ENCODE assay signal across 1 cellular context in the genomic region with DNA sequence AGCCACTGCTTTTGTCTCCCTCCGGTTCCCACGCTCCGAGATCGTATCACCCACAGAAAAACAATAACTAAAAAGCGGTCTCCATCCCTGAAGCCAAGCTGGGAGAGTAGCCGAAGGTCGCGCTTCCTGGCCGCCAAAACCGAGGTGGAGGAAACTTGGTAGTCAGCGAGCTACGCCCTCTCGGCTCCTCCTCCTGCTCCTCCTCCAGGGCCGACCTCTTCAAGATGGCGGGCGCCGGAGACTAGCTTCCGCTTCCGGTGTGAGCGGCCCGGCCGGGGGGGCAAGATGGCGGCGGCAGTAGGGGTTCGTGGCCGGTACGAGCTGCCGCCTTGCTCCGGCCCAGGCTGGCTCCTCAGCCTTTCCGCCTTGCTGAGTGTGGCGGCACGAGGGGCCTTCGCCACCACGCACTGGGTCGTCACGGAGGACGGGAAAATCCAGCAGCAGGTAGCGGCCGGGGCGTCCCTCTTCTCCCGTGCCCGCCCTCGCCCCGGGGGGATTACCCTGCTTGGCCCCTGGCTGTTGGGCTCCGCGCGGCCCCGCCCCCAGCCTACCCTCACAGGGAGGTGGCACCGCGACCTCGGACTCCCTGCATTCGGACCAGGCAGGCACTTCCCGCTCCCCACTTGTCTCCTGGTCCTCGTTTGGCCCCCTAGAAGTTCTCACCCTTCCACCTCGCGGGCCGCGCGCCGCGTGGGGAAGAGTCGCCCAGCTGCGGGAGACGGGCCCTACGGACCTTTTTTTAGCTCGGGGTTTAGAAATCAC.
TF ChIP-seq lines count a peak whose summit lies in the region.

A gene with protein sequence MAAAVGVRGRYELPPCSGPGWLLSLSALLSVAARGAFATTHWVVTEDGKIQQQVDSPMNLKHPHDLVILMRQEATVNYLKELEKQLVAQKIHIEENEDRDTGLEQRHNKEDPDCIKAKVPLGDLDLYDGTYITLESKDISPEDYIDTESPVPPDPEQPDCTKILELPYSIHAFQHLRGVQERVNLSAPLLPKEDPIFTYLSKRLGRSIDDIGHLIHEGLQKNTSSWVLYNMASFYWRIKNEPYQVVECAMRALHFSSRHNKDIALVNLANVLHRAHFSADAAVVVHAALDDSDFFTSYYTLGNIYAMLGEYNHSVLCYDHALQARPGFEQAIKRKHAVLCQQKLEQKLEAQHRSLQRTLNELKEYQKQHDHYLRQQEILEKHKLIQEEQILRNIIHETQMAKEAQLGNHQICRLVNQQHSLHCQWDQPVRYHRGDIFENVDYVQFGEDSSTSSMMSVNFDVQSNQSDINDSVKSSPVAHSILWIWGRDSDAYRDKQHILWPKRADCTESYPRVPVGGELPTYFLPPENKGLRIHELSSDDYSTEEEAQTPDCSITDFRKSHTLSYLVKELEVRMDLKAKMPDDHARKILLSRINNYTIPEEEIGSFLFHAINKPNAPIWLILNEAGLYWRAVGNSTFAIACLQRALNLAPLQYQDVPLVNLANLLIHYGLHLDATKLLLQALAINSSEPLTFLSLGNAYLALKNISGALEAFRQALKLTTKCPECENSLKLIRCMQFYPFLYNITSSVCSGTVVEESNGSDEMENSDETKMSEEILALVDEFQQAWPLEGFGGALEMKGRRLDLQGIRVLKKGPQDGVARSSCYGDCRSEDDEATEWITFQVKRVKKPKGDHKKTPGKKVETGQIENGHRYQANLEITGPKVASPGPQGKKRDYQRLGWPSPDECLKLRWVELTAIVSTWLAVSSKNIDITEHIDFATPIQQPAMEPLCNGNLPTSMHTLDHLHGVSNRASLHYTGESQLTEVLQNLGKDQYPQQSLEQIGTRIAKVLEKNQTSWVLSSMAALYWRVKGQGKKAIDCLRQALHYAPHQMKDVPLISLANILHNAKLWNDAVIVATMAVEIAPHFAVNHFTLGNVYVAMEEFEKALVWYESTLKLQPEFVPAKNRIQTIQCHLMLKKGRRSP (plus strand): TSS at position 251 of the 762 bp plus-strand sequence. CDS start 35 bp downstream, at position 286.

TF ChIP-seq in HepG2, 621 proteins besides CTCF, POLR2A, EP300 and RAD21 (continued from another document and continues in another):
- TF ChIP-seq, protein P1, sequence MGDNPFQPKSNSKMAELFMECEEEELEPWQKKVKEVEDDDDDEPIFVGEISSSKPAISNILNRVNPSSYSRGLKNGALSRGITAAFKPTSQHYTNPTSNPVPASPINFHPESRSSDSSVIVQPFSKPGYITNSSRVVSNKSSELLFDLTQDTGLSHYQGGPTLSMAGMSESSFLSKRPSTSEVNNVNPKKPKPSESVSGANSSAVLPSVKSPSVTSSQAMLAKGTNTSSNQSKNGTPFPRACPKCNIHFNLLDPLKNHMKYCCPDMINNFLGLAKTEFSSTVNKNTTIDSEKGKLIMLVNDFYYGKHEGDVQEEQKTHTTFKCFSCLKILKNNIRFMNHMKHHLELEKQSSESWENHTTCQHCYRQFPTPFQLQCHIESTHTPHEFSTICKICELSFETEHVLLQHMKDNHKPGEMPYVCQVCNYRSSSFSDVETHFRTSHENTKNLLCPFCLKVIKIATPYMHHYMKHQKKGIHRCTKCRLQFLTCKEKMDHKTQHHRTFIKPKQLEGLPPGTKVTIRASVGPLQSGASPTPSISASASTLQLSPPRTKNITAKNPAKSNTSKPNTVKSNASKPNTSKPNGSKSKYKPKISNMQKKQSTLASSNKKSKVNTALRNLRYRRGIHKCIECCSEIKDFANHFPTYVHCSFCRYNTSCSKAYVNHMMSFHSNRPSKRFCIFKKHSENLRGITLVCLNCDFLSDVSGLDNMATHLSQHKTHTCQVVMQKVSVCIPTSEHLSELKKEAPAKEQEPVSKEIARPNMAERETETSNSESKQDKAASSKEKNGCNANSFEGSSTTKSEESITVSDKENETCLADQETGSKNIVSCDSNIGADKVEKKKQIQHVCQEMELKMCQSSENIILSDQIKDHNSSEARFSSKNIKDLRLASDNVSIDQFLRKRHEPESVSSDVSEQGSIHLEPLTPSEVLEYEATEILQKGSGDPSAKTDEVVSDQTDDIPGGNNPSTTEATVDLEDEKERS (CRISPR knock-in tag; IDR thresholded peaks at IDR 0.05), result peak; percentile 76
- TF ChIP-seq POLR2AphosphoS2 (IDR thresholded peaks at IDR 0.05; ENCODE audit: low read depth, low read length) (peak; percentile 82; the same call in 1 of the 2 replicates), ZBTB7B (CRISPR knock-in tag; IDR thresholded peaks at IDR 0.05) (peak; percentile 90), NR2F1 (CRISPR knock-in tag; IDR thresholded peaks at IDR 0.05) (0 out of 4 replicates have a peak, but pooled peaks of 1 of the 2 experiments have one; percentile 23), MIXL1 (CRISPR knock-in tag; IDR thresholded peaks at IDR 0.05) (no peak), HOXA7 (CRISPR knock-in tag; IDR thresholded peaks at IDR 0.05) (0 out of 2 replicates have a peak, but pooled peaks have one; percentile 41), ZNF720 (CRISPR knock-in tag; IDR thresholded peaks at IDR 0.05) (no peak), REL (CRISPR knock-in tag; conservative IDR thresholded peaks at IDR 0.05) (peak; percentile 87; the same call in 1 of the 2 replicates), PHF20 (CRISPR knock-in tag; IDR thresholded peaks at IDR 0.05) (peak; percentile 92), ZNF180 (CRISPR knock-in tag; IDR thresholded peaks at IDR 0.05; ENCODE audit: borderline replicate concordance, low read depth) (peak; percentile 51; the same call in 1 of the 2 replicates), PHF8 (CRISPR knock-in tag; IDR thresholded peaks at IDR 0.05) (peak; percentile 99), NBN (conservative IDR thresholded peaks at IDR 0.05) (no peak), MTA1 (CRISPR knock-in tag; IDR thresholded peaks at IDR 0.05; ENCODE audit: borderline replicate concordance) (peak; percentile 85; the same call in 1 of the 2 replicates), MIER2 (CRISPR knock-in tag; IDR thresholded peaks at IDR 0.05) (no peak; the same call in 1 of the 2 replicates), RFXAP (CRISPR knock-in tag; IDR thresholded peaks at IDR 0.05; ENCODE audit: borderline replicate concordance) (no peak; the same call in 1 of the 2 replicates), ZNF605 (CRISPR knock-in tag; IDR thresholded peaks at IDR 0.05) (no peak; the same call in none of the 2 replicates), CHCHD3 (CRISPR knock-in tag; IDR thresholded peaks at IDR 0.05) (0 out of 2 replicates have a peak, but pooled peaks have one; percentile 75), ZNF891 (CRISPR knock-in tag; IDR thresholded peaks at IDR 0.05) (peak; percentile 82), GATA4 (IDR thresholded peaks at IDR 0.05; ENCODE audit: borderline replicate concordance, low read depth) (peak; percentile 35; the same call in 1 of the 2 replicates), ZFP36L1 (CRISPR knock-in tag; IDR thresholded peaks at IDR 0.05) (peak; percentile 72; the same call in 1 of the 2 replicates), KLF16 (CRISPR knock-in tag; IDR thresholded peaks at IDR 0.05) (peak in 1 of 2 experiments; percentile 87; a peak in 2 of 4 replicates)
- TF ChIP-seq, protein P2, sequence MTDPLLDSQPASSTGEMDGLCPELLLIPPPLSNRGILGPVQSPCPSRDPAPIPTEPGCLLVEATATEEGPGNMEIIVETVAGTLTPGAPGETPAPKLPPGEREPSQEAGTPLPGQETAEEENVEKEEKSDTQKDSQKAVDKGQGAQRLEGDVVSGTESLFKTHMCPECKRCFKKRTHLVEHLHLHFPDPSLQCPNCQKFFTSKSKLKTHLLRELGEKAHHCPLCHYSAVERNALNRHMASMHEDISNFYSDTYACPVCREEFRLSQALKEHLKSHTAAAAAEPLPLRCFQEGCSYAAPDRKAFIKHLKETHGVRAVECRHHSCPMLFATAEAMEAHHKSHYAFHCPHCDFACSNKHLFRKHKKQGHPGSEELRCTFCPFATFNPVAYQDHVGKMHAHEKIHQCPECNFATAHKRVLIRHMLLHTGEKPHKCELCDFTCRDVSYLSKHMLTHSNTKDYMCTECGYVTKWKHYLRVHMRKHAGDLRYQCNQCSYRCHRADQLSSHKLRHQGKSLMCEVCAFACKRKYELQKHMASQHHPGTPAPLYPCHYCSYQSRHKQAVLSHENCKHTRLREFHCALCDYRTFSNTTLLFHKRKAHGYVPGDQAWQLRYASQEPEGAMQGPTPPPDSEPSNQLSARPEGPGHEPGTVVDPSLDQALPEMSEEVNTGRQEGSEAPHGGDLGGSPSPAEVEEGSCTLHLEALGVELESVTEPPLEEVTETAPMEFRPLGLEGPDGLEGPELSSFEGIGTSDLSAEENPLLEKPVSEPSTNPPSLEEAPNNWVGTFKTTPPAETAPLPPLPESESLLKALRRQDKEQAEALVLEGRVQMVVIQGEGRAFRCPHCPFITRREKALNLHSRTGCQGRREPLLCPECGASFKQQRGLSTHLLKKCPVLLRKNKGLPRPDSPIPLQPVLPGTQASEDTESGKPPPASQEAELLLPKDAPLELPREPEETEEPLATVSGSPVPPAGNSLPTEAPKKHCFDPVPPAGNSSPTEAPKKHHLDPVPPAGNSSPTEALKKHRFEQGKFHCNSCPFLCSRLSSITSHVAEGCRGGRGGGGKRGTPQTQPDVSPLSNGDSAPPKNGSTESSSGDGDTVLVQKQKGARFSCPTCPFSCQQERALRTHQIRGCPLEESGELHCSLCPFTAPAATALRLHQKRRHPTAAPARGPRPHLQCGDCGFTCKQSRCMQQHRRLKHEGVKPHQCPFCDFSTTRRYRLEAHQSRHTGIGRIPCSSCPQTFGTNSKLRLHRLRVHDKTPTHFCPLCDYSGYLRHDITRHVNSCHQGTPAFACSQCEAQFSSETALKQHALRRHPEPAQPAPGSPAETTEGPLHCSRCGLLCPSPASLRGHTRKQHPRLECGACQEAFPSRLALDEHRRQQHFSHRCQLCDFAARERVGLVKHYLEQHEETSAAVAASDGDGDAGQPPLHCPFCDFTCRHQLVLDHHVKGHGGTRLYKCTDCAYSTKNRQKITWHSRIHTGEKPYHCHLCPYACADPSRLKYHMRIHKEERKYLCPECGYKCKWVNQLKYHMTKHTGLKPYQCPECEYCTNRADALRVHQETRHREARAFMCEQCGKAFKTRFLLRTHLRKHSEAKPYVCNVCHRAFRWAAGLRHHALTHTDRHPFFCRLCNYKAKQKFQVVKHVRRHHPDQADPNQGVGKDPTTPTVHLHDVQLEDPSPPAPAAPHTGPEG (CRISPR knock-in tag; IDR thresholded peaks at IDR 0.05), result 0 out of 2 replicates have a peak, but pooled peaks have one; percentile 23
- TF ChIP-seq, protein P3, sequence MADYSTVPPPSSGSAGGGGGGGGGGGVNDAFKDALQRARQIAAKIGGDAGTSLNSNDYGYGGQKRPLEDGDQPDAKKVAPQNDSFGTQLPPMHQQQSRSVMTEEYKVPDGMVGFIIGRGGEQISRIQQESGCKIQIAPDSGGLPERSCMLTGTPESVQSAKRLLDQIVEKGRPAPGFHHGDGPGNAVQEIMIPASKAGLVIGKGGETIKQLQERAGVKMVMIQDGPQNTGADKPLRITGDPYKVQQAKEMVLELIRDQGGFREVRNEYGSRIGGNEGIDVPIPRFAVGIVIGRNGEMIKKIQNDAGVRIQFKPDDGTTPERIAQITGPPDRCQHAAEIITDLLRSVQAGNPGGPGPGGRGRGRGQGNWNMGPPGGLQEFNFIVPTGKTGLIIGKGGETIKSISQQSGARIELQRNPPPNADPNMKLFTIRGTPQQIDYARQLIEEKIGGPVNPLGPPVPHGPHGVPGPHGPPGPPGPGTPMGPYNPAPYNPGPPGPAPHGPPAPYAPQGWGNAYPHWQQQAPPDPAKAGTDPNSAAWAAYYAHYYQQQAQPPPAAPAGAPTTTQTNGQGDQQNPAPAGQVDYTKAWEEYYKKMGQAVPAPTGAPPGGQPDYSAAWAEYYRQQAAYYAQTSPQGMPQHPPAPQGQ (CRISPR knock-in tag; IDR thresholded peaks at IDR 0.05; ENCODE audit: borderline replicate concordance), result no peak
- TF ChIP-seq, protein P4, sequence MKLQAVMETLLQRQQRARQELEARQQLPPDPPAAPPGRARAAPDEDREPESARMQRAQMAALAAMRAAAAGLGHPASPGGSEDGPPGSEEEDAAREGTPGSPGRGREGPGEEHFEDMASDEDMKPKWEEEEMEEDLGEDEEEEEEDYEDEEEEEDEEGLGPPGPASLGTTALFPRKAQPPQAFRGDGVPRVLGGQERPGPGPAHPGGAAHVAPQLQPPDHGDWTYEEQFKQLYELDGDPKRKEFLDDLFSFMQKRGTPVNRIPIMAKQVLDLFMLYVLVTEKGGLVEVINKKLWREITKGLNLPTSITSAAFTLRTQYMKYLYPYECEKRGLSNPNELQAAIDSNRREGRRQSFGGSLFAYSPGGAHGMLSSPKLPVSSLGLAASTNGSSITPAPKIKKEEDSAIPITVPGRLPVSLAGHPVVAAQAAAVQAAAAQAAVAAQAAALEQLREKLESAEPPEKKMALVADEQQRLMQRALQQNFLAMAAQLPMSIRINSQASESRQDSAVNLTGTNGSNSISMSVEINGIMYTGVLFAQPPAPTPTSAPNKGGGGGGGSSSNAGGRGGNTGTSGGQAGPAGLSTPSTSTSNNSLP (IDR thresholded peaks at IDR 0.05; ENCODE audit: low read depth, low read length), result no peak
- TF ChIP-seq, protein P5, sequence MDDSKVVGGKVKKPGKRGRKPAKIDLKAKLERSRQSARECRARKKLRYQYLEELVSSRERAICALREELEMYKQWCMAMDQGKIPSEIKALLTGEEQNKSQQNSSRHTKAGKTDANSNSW (CRISPR knock-in tag; IDR thresholded peaks at IDR 0.05; ENCODE audit: borderline replicate concordance), result no peak
- TF ChIP-seq, protein P6, sequence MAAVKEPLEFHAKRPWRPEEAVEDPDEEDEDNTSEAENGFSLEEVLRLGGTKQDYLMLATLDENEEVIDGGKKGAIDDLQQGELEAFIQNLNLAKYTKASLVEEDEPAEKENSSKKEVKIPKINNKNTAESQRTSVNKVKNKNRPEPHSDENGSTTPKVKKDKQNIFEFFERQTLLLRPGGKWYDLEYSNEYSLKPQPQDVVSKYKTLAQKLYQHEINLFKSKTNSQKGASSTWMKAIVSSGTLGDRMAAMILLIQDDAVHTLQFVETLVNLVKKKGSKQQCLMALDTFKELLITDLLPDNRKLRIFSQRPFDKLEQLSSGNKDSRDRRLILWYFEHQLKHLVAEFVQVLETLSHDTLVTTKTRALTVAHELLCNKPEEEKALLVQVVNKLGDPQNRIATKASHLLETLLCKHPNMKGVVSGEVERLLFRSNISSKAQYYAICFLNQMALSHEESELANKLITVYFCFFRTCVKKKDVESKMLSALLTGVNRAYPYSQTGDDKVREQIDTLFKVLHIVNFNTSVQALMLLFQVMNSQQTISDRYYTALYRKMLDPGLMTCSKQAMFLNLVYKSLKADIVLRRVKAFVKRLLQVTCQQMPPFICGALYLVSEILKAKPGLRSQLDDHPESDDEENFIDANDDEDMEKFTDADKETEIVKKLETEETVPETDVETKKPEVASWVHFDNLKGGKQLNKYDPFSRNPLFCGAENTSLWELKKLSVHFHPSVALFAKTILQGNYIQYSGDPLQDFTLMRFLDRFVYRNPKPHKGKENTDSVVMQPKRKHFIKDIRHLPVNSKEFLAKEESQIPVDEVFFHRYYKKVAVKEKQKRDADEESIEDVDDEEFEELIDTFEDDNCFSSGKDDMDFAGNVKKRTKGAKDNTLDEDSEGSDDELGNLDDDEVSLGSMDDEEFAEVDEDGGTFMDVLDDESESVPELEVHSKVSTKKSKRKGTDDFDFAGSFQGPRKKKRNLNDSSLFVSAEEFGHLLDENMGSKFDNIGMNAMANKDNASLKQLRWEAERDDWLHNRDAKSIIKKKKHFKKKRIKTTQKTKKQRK (IDR thresholded peaks at IDR 0.05; ENCODE audit: low read length), result no peak
- TF ChIP-seq, protein P7, sequence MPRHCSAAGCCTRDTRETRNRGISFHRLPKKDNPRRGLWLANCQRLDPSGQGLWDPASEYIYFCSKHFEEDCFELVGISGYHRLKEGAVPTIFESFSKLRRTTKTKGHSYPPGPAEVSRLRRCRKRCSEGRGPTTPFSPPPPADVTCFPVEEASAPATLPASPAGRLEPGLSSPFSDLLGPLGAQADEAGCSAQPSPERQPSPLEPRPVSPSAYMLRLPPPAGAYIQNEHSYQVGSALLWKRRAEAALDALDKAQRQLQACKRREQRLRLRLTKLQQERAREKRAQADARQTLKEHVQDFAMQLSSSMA (CRISPR knock-in tag; IDR thresholded peaks at IDR 0.05), result peak; percentile 99
